Comparison of ENCODE assay signal across 1 cellular context in genomic region chr1:244840219-244840794, GRCh38.
A peak's percentile ranks its signal among the peaks of the same experiment; 100 is the strongest.
TF ChIP-seq lines count a peak whose summit lies in the region.

No MANE protein-coding gene starts in this region.

TF ChIP-seq in HepG2, 621 proteins besides CTCF, POLR2A, EP300 and RAD21 (continued from another document):
- no peak for TF ChIP-seq ZBTB40 (IDR thresholded peaks at IDR 0.05)
- no peak for TF ChIP-seq ZBTB40 (CRISPR knock-in tag; IDR thresholded peaks at IDR 0.05)
- TF ChIP-seq ZNF232 (CRISPR knock-in tag; IDR thresholded peaks at IDR 0.05; ENCODE audit: borderline replicate concordance): no peak
- no peak for TF ChIP-seq MLX (CRISPR knock-in tag; IDR thresholded peaks at IDR 0.05)
- no peak for TF ChIP-seq ZNF275 (CRISPR knock-in tag; IDR thresholded peaks at IDR 0.05; ENCODE audit: borderline replicate concordance)
- no peak for TF ChIP-seq ZNF775 (CRISPR knock-in tag; IDR thresholded peaks at IDR 0.05; ENCODE audit: borderline replicate concordance)
- 0 out of 2 replicates have a peak, but pooled peaks have one; percentile 33 for TF ChIP-seq MBD4 (IDR thresholded peaks at IDR 0.05; ENCODE audit: borderline replicate concordance, low read length)
- TF ChIP-seq POLR2G (IDR thresholded peaks at IDR 0.05; ENCODE audit: low read depth, low read length): peak; percentile 62
- TF ChIP-seq BRD4 (CRISPR knock-in tag; IDR thresholded peaks at IDR 0.05): no peak
- TF ChIP-seq DBP (CRISPR knock-in tag; IDR thresholded peaks at IDR 0.05; ENCODE audit: not compliant biosample characterization): no peak
- no peak for TF ChIP-seq USF2 (IDR thresholded peaks at IDR 0.05; ENCODE audit: low read depth, low read length)
- TF ChIP-seq USF2 (CRISPR knock-in tag; IDR thresholded peaks at IDR 0.05; ENCODE audit: borderline replicate concordance): no peak
- TF ChIP-seq MXD4 (CRISPR knock-in tag; IDR thresholded peaks at IDR 0.05): no peak
- peak; percentile 48 for TF ChIP-seq AGO2 (optimal IDR thresholded peaks at IDR 0.05; ENCODE audit: low read depth, low read length)
- TF ChIP-seq NCOA2 (CRISPR knock-in tag; IDR thresholded peaks at IDR 0.05): no peak
- TF ChIP-seq ZMAT3 (CRISPR knock-in tag; conservative IDR thresholded peaks at IDR 0.05): no peak
- TF ChIP-seq ZNF709 (CRISPR knock-in tag; IDR thresholded peaks at IDR 0.05): no peak
- TF ChIP-seq TAF1 (CRISPR knock-in tag; IDR thresholded peaks at IDR 0.05): no peak
- TF ChIP-seq ZNF367 (CRISPR knock-in tag; IDR thresholded peaks at IDR 0.05; ENCODE audit: borderline replicate concordance): no peak
- TF ChIP-seq ZNF839 (CRISPR knock-in tag; IDR thresholded peaks at IDR 0.05; ENCODE audit: borderline replicate concordance): no peak
